Comparison of ENCODE assay signal across 24 cellular contexts in the genomic region with DNA sequence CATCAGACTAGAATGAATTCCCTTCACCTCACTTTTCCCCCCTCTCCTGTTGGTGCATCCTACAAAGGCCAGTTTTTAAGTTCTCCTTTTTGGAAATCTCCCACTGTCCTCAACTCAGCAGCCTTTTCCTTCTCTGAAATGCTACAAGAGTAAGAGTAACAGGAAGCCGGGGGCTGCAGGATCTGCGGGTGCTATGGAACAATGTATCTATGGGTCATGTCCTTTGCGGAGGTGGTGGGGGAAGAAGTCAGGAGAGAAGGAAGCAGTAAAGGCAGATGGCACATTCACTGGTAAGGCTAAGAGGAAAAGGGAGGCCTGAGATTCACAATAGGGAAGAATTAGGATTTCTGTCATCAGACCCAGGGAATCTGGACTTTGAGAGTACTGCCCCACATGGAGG. TPM values are rescaled to one million over a fixed set of nuclear protein-coding genes. Genes with fewer than 3 reads are reported as not detected.
"Had no signal": no experiment of that assay in that cellular context is flagged by ENCODE, and none has a peak within 500 bp of the region (broad histone marks: within the 10 kb centered on the region; RNA-seq: fewer than 3 reads in every experiment).

No MANE protein-coding gene starts in this region.

- H3K4me2 ChIP-seq: neural progenitor cell, smooth muscle cell had no signal

- H3K4me1 ChIP-seq: colonic mucosa, vagina had no signal

- H3K9me3 ChIP-seq: colonic mucosa, lower lobe of right lung, mucosa of descending colon, sigmoid colon, stomach, vagina had no signal

- H3K4me3 Mint-ChIP-seq: activated naive CD8-positive, alpha-beta T cell; activated T-cell treated with anti-CD3 and anti-CD28 coated beads, Interleukin-2, amount 50 U/mL, for 24 hours; activated T-helper 17 cell treated with anti-CD3 and anti-CD28 coated beads, Interleukin-2, amount 50 U/mL, for 72 hours; central memory CD8-positive, alpha-beta T cell; neural progenitor cell; stimulated activated memory B cell treated with anti-CD40 and anti-IgM and Interleukin-4, amounts not matched to agents 10 μg/mL and 1 μg/mL and 100 μg/mL, for 72 hours; WTC11 had no signal

- H3K9ac ChIP-seq: neural progenitor cell had no signal

- H3K4me1 Mint-ChIP-seq: activated T-helper 17 cell treated with anti-CD3 and anti-CD28 coated beads, Interleukin-2, amount 50 U/mL, for 72 hours; central memory CD8-positive, alpha-beta T cell; stimulated activated memory B cell treated with anti-CD40 and anti-IgM and Interleukin-4, amounts not matched to agents 10 μg/mL and 1 μg/mL and 100 μg/mL, for 72 hours had no signal

- H3K9me3 Mint-ChIP-seq: activated T-cell treated with anti-CD3 and anti-CD28 coated beads, Interleukin-2, amount 50 U/mL, for 24 hours; activated T-helper 17 cell treated with anti-CD3 and anti-CD28 coated beads, Interleukin-2, amount 50 U/mL, for 72 hours; central memory CD8-positive, alpha-beta T cell; neural progenitor cell; stimulated activated memory B cell treated with anti-CD40 and anti-IgM and Interleukin-4, amounts not matched to agents 10 μg/mL and 1 μg/mL and 100 μg/mL, for 72 hours had no signal

- H2AFZ ChIP-seq: neural progenitor cell had no signal

- H3K4me3 ChIP-seq: colonic mucosa, lower lobe of right lung, mucosa of descending colon, neural progenitor cell, sigmoid colon, smooth muscle cell, stomach, vagina had no signal

- H3K27ac Mint-ChIP-seq: activated naive CD8-positive, alpha-beta T cell; activated T-cell treated with anti-CD3 and anti-CD28 coated beads, Interleukin-2, amount 50 U/mL, for 24 hours; activated T-helper 17 cell treated with anti-CD3 and anti-CD28 coated beads, Interleukin-2, amount 50 U/mL, for 72 hours; neural progenitor cell; progenitor cell of endocrine pancreas; stimulated activated memory B cell treated with anti-CD40 and anti-IgM and Interleukin-4, amounts not matched to agents 10 μg/mL and 1 μg/mL and 100 μg/mL, for 72 hours; WTC11 had no signal

- H3K36me3 Mint-ChIP-seq: activated naive CD8-positive, alpha-beta T cell; neural progenitor cell; WTC11 had no signal

- DNase-seq: activated CD4-positive, alpha-beta T cell treated with anti-CD3 and anti-CD28 coated beads, Interleukin-2, amount 50 U/mL, for 4 hours; activated CD8-positive, alpha-beta memory T cell treated with anti-CD3 and anti-CD28 coated beads for 24 hours; activated CD8-positive, alpha-beta memory T cell treated with anti-CD3 and anti-CD28 coated beads, Interleukin-2, amount 50 U/mL, for 4 hours; activated naive CD4-positive, alpha-beta T cell; activated T-cell treated with anti-CD3 and anti-CD28 coated beads, Interleukin-2, amount 50 U/mL, for 24 hours; colonic mucosa; lower lobe of right lung; mucosa of descending colon; retina; sigmoid colon; stimulated activated CD4-positive, alpha-beta T cell treated with anti-CD3 and anti-CD28 coated beads, Interleukin-15, amount 100 ng/mL, for 24 hours; stomach; trophoblast cell had no signal

- H3K27me3 Mint-ChIP-seq: activated naive CD8-positive, alpha-beta T cell; activated T-cell treated with anti-CD3 and anti-CD28 coated beads, Interleukin-2, amount 50 U/mL, for 24 hours; activated T-helper 17 cell treated with anti-CD3 and anti-CD28 coated beads, Interleukin-2, amount 50 U/mL, for 72 hours; central memory CD8-positive, alpha-beta T cell; stimulated activated memory B cell treated with anti-CD40 and anti-IgM and Interleukin-4, amounts not matched to agents 10 μg/mL and 1 μg/mL and 100 μg/mL, for 72 hours had no signal

- H3K27ac ChIP-seq: colonic mucosa, lower lobe of right lung, neural progenitor cell, sigmoid colon, stomach, vagina had no signal

- H3K36me3 ChIP-seq: colonic mucosa, lower lobe of right lung, neural progenitor cell, sigmoid colon, stomach, vagina had no signal

- H3K27me3 ChIP-seq: colonic mucosa, neural progenitor cell, sigmoid colon, stomach, vagina had no signal

RNA-seq across cellular contexts. Expression of a gene that starts 22.2 kb away (rescaled TPM):
- total RNA-seq: fibroblast of villous mesenchyme, osteoblast had no signal
